30 cellular contexts compared by ENCODE assay signal in genomic region chr20:56160956-56161355, GRCh38.
"Had no signal": no experiment of that assay in that cellular context is flagged by ENCODE, and none has a peak within 500 bp of the region (broad histone marks: within the 10 kb centered on the region; RNA-seq: fewer than 3 reads in every experiment).

No MANE protein-coding gene starts in this region.

- H3K36me3 ChIP-seq: adrenal gland, esophagus muscularis mucosa, gastrocnemius medialis, WERI-Rb-1 had no signal

- H3K4me3 ChIP-seq: adrenal gland, body of pancreas, esophagus muscularis mucosa, gastrocnemius medialis had no signal

- H3K9me3 ChIP-seq: adrenal gland, body of pancreas, esophagus muscularis mucosa, gastrocnemius medialis had no signal

- H3K27me3 ChIP-seq: adrenal gland, body of pancreas, foreskin keratinocyte, gastrocnemius medialis had no signal

- H3K27ac ChIP-seq: adrenal gland, body of pancreas, esophagus muscularis mucosa, foreskin keratinocyte, gastrocnemius medialis, WERI-Rb-1 had no signal

- ATAC-seq: activated CD4-positive, CD25-positive, alpha-beta regulatory T cell treated with anti-CD3 and anti-CD28 coated beads, Interleukin-2, amount 50 U/mL, for 24 hours; activated CD8-positive, alpha-beta T cell treated with anti-CD3 and anti-CD28 coated beads for 36 hours; activated naive CD8-positive, alpha-beta T cell treated with anti-CD3 and anti-CD28 coated beads, Interleukin-2, amount 50 U/mL, for 24 hours; activated T-cell treated with anti-CD3 and anti-CD28 coated beads, Interleukin-2, amount 50 U/mL, for 4 hours; activated T-helper 17 cell treated with anti-CD3 and anti-CD28 coated beads, Interleukin-2, amount 50 U/mL, for 72 hours; body of pancreas; effector memory CD8-positive, alpha-beta T cell; foreskin keratinocyte; gastrocnemius medialis; T-cell had no signal

- DNase-seq: activated B cell treated with CpG ODN at 0.5 μM for 24 hours; activated CD4-positive, alpha-beta T cell treated with anti-CD3 and anti-CD28 coated beads for 48 hours; activated CD4-positive, alpha-beta T cell treated with anti-CD3 and anti-CD28 coated beads, Interleukin-2, amount 50 U/mL, for 1 hour; activated CD4-positive, alpha-beta T cell treated with anti-CD3 and anti-CD28 coated beads, Interleukin-2, amount 50 U/mL, for 48 hours; activated CD8-positive, alpha-beta memory T cell treated with anti-CD3 and anti-CD28 coated beads for 24 hours; activated CD8-positive, alpha-beta T cell treated with anti-CD3 and anti-CD28 coated beads for 36 hours; activated effector memory CD4-positive, alpha-beta T cell treated with anti-CD3 and anti-CD28 coated beads, Interleukin-2, amount 50 U/mL, for 16 hours; activated naive CD4-positive, alpha-beta T cell treated with anti-CD3 and anti-CD28 coated beads for 36 hours; activated naive CD8-positive, alpha-beta T cell treated with anti-CD3 and anti-CD28 coated beads for 36 hours; activated naive CD8-positive, alpha-beta T cell treated with anti-CD3 and anti-CD28 coated beads, Interleukin-2, amount 50 U/mL, for 24 hours; activated T-cell treated with anti-CD3 and anti-CD28 coated beads, Interleukin-2, amount 50 U/mL, for 4 hours; adrenal gland; amygdala; aorta; body of pancreas; caudate nucleus; cortex of kidney; dermis blood vessel endothelial cell; effector CD4-positive, alpha-beta T cell; effector memory CD8-positive, alpha-beta T cell; erythroblast; foreskin keratinocyte; gastrocnemius medialis; glutamatergic neuron; T-cell; T1000; WERI-Rb-1 had no signal

- H3K4me1 ChIP-seq: adrenal gland, body of pancreas, esophagus muscularis mucosa, foreskin keratinocyte, gastrocnemius medialis had no signal
